ENCODE assay signal across 21 cellular contexts in the genomic region with DNA sequence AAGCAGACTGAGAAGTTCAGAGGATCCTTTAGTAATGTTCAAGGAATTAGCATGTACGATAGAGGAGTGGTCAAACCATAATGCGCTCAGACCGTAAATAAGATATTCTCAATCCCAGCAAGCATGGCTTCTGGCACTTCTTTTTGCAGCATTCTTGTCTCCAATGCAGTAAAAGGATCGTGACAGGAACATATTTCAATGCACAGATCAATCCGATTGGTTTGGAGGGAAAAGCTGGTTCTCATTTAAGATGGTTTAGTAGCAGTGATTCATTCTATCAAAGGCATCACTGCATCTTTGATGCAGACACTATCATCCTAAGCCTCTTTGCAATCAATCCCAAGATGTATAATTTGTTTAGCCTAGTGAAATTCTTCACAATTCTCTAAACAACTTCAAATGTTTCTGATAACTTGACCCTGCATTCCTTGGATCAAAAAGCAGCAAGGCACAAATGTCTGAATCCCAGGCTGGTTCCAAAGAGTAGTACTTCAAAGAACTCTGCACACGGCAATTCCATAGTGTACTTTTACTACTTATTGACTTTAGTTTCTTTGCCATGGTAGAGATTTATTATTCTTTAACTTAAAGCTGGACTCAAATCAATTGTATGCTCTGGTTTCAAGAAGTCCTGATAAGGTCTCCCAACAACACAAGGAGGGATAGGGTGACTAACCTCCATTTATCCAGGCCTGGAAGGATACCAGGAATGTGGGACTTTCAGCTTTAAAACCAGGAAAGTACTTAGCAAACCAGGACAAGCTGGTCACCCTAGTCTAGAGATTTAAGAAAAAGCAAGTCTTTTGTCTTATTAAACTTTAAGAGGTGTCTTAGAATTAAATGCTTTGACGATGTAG.
DNase-seq lines count a peak whose midpoint lies in the region; ATAC-seq, FAIRE-seq and TF ChIP-seq lines count a peak whose summit lies in the region.
"Had no signal": no experiment of that assay in that cellular context is flagged by ENCODE, and none has a peak within 500 bp of the region (broad histone marks: within the 10 kb centered on the region; RNA-seq: fewer than 3 reads in every experiment).

No MANE protein-coding gene starts in this region.

- peak; percentile 87 for ATAC-seq in mucosa of descending colon
- no peak for ATAC-seq in GM21576 (IDR thresholded peaks at IDR 0.05; ENCODE audit: unreplicated experiment)
- ATAC-seq: naive thymus-derived CD4-positive, alpha-beta T cell had no signal

- H3K9ac ChIP-seq in endodermal cell (ENCODE audit: extremely low read depth, low read length, poor library complexity, severe bottlenecking) (no peak overlapping the region), kidney (ENCODE audit: low read length in 2 of 2) (no peak overlapping the region)

- H3K9me3 Mint-ChIP-seq in HFFc6 (no peaks in the 10 kb centered on the region), endodermal cell (no peaks in the 10 kb centered on the region)
- H3K9me3 Mint-ChIP-seq: activated T-helper 2 cell treated with anti-CD3 and anti-CD28 coated beads, Interferon-gamma antibody, Interleukin-2, Interleukin-4, amounts not matched to agents 10 μg/mL and 5 μg/mL and 100 μg/mL, durations not matched to agents 14 hours and 24 hours and 36 hours; CD4-positive, alpha-beta T cell had no signal

- peaks cover 3% of the 10 kb centered on the region for H3K27me3 Mint-ChIP-seq in HFFc6 (ENCODE audit: insufficient read depth)
- no peaks in the 10 kb centered on the region for H3K27me3 Mint-ChIP-seq in endodermal cell (ENCODE audit: insufficient read depth)
- H3K27me3 Mint-ChIP-seq: CD4-positive, alpha-beta T cell; naive thymus-derived CD4-positive, alpha-beta T cell; type B pancreatic cell had no signal

- H3K27ac ChIP-seq in endodermal cell (ENCODE audit: low read depth, low read length) (peak overlapping the region; percentile 54), kidney (ENCODE audit: low read depth in 2 of 2, low read length in 2 of 2) (no peak overlapping the region)

- TF ChIP-seq CTCF in HFFc6 (IDR thresholded peaks at IDR 0.05) (no peak), endodermal cell (conservative IDR thresholded peaks at IDR 0.05) (no peak), mucosa of descending colon (IDR thresholded peaks at IDR 0.05) (no peak), D721Med (IDR thresholded peaks at IDR 0.05; ENCODE audit: insufficient read depth, missing control alignments) (no peak), kidney (IDR thresholded peaks at IDR 0.05; ENCODE audit: borderline replicate concordance, extremely low read depth, insufficient read depth) (no peak)

- H3K36me3 Mint-ChIP-seq in HFFc6 (ENCODE audit: low read depth) (no peaks in the 10 kb centered on the region), endodermal cell (ENCODE audit: low read depth) (no peaks in the 10 kb centered on the region)
- H3K36me3 Mint-ChIP-seq: type B pancreatic cell had no signal

- H3K4me1 ChIP-seq in endodermal cell (ENCODE audit: control insufficient read depth, insufficient read depth, low read length) (no peaks in the 10 kb centered on the region), mucosa of descending colon (ENCODE audit: low read depth) (peaks cover 14% of the 10 kb centered on the region), kidney (ENCODE audit: control insufficient read depth in 1 of 2, insufficient read depth in 1 of 2, low read depth in 1 of 2, low read length in 2 of 2) (no peaks in the 10 kb centered on the region)

- DNase-seq in AG08395 (ENCODE audit: low spot score) (peak; percentile 60), HFFc6 (peak; percentile 51), endodermal cell (no peak), mucosa of descending colon (peak in 1 of 3 donors; percentile 52), D721Med (ENCODE audit: insufficient read length, low spot score) (no peak), kidney (no peak)
- DNase-seq in activated T-cell treated with anti-CD3 and anti-CD28 coated beads, Interleukin-2, amount 50 U/mL, for 48 hours: no peak
- DNase-seq: activated CD4-positive, CD25-positive, alpha-beta regulatory T cell; CD4-positive, alpha-beta T cell; MG63; naive thymus-derived CD4-positive, alpha-beta T cell; NCI-H187; SHP77; stimulated activated CD4-positive, alpha-beta T cell treated with anti-CD3 and anti-CD28 coated beads, Interleukin-15, amount 100 ng/mL, for 24 hours; stimulated activated naive CD4-positive, alpha-beta T cell; T-helper 2 cell had no signal

- H3K4me3 ChIP-seq in endodermal cell (ENCODE audit: low read length): no peak overlapping the region
- no peak overlapping the region for H3K4me3 ChIP-seq in mucosa of descending colon
- no peak overlapping the region for H3K4me3 ChIP-seq in kidney (ENCODE audit: low read length in 2 of 2)
- H3K4me3 ChIP-seq: lung, MG63 had no signal

- H3K27me3 ChIP-seq in endodermal cell (ENCODE audit: control insufficient read depth, insufficient read depth, low read length, poor library complexity, severe bottlenecking): no peaks in the 10 kb centered on the region
- H3K27me3 ChIP-seq: MG63 had no signal

- WGBS in endodermal cell (ENCODE audit: insufficient coverage in 1 of 2, insufficient read length in 1 of 2), 2 experiments: 92 to 96% methylated on average over 6 to 7 of the region's 7 CpGs

- peak overlapping the region; percentile 9; the same call in 1 of the 2 replicates for H3K27ac Mint-ChIP-seq in HFFc6
- H3K27ac Mint-ChIP-seq in endodermal cell: no peak overlapping the region
- H3K27ac Mint-ChIP-seq: activated T-helper 2 cell treated with anti-CD3 and anti-CD28 coated beads, Interferon-gamma antibody, Interleukin-2, Interleukin-4, amounts not matched to agents 10 μg/mL and 5 μg/mL and 100 μg/mL, durations not matched to agents 14 hours and 24 hours and 36 hours; CD4-positive, alpha-beta T cell; naive thymus-derived CD4-positive, alpha-beta T cell; type B pancreatic cell had no signal

- H3K36me3 ChIP-seq in endodermal cell (ENCODE audit: control insufficient read depth, insufficient read depth, low read length): no peaks in the 10 kb centered on the region
- no peaks in the 10 kb centered on the region for H3K36me3 ChIP-seq in mucosa of descending colon (ENCODE audit: low read depth)
- no peaks in the 10 kb centered on the region for H3K36me3 ChIP-seq in kidney (ENCODE audit: control insufficient read depth in 1 of 2, insufficient read depth in 2 of 2, low read length in 2 of 2)
- H3K36me3 ChIP-seq: MG63 had no signal

- H3K9me3 ChIP-seq in endodermal cell (ENCODE audit: control insufficient read depth, low read length) (no peaks in the 10 kb centered on the region), mucosa of descending colon (no peaks in the 10 kb centered on the region), kidney (ENCODE audit: control insufficient read depth in 1 of 2, low read length in 2 of 2) (no peaks in the 10 kb centered on the region)
- H3K9me3 ChIP-seq: MG63 had no signal

- H3K4me3 Mint-ChIP-seq in HFFc6 (no peak overlapping the region), endodermal cell (no peak overlapping the region)
- H3K4me3 Mint-ChIP-seq: CD4-positive, alpha-beta T cell; naive thymus-derived CD4-positive, alpha-beta T cell; type B pancreatic cell had no signal

- peaks cover 48% of the 10 kb centered on the region for H3K4me1 Mint-ChIP-seq in HFFc6 (ENCODE audit: low read depth)
- H3K4me1 Mint-ChIP-seq in endodermal cell: peaks cover 6% of the 10 kb centered on the region

- intact Hi-C loops in mucosa of descending colon (cut with DNase I, micrococcal nuclease) (no loop called here), kidney (cut with DNase I) (no loop called here)

- FAIRE-seq in D721Med (lab: Jason Lieb, UNC): no peak
- FAIRE-seq in kidney (lab: Jason Lieb, UNC): no peak
- FAIRE-seq: endothelial cell of umbilical vein had no signal

Comparison
In these comparisons a context has a peak if more than half of its experiments do, and no peak if none do; other contexts are left out.
1. DNase-seq: peak in AG08395 (single experiment) and HFFc6 (single experiment); none in endodermal cell (single experiment), D721Med (single experiment), kidney (single experiment) and activated T-cell treated with anti-CD3 and anti-CD28 coated beads, Interleukin-2, amount 50 U/mL, for 48 hours (0 of 2).